ENCODE assay signal across 1 cellular context in the genomic region with DNA sequence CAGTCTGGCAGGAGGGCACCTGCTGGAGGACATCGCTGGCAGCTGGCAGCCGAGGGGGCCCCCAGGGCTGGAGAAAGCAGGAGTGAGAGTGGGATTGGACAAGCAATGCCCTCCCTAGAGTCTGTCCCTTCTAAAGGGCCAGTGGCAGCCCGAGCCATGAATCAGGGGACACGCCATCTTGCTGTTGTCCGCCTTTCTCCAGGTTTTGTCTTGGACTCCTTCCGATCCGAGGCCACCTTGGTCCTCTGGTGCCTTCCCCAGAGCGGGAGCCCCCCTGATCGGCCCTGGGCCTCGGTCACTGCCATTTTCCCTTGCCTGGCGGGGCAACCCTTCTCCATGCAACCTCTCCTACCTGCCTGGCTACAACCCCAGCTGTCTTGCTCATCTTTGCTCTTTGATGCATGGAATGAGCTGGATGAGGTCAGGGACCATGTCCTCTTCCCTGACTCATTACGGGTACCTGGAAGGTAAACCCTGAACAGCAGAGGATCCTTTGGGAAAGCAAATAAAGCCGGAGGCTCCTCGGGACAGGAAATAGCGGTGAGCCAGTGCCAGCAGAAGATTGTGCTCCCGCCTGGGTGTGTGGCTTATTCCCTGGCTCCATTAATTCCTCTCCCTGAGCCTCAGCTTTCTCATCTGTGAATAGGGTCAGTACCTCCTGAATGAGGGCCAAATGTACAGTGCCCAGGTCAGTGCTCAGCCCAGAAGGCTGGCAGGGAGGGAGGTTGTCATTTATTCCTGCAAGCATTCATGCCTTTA.
TF ChIP-seq lines count a peak whose summit lies in the region.

No MANE protein-coding gene starts in this region.

TF ChIP-seq in SK-N-SH, 30 proteins besides CTCF, POLR2A, EP300 and RAD21 (continued from another document):
- no peak for TF ChIP-seq REST (IDR thresholded peaks at IDR 0.05; ENCODE audit: low read depth, low read length)
- no peak for TF ChIP-seq TAF1 (IDR thresholded peaks at IDR 0.05; ENCODE audit: borderline replicate concordance, low read depth, low read length)
- no peak for TF ChIP-seq SMC3 (IDR thresholded peaks at IDR 0.05; ENCODE audit: low read depth, low read length)
- TF ChIP-seq TCF12 (IDR thresholded peaks at IDR 0.05) = no peak
- TF ChIP-seq, protein P1, sequence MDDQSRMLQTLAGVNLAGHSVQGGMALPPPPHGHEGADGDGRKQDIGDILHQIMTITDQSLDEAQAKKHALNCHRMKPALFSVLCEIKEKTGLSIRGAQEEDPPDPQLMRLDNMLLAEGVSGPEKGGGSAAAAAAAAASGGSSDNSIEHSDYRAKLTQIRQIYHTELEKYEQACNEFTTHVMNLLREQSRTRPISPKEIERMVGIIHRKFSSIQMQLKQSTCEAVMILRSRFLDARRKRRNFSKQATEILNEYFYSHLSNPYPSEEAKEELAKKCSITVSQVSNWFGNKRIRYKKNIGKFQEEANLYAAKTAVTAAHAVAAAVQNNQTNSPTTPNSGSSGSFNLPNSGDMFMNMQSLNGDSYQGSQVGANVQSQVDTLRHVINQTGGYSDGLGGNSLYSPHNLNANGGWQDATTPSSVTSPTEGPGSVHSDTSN (IDR thresholded peaks at IDR 0.05) = no peak
- TF ChIP-seq, protein P2, sequence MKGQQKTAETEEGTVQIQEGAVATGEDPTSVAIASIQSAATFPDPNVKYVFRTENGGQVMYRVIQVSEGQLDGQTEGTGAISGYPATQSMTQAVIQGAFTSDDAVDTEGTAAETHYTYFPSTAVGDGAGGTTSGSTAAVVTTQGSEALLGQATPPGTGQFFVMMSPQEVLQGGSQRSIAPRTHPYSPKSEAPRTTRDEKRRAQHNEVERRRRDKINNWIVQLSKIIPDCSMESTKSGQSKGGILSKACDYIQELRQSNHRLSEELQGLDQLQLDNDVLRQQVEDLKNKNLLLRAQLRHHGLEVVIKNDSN (IDR thresholded peaks at IDR 0.05; ENCODE audit: borderline replicate concordance, low read depth) = no peak
- TF ChIP-seq RXRA (IDR thresholded peaks at IDR 0.05; ENCODE audit: borderline replicate concordance, low read depth) = no peak
- no peak for TF ChIP-seq RFX5 (IDR thresholded peaks at IDR 0.05; ENCODE audit: low read length)
- TF ChIP-seq TEAD4 (IDR thresholded peaks at IDR 0.05; ENCODE audit: borderline replicate concordance, insufficient read depth) = no peak
- no peak for TF ChIP-seq YY1 (IDR thresholded peaks at IDR 0.05; ENCODE audit: low read depth)
- no peak for TF ChIP-seq JUND (IDR thresholded peaks at IDR 0.05)
- no peak for TF ChIP-seq ELF1 (IDR thresholded peaks at IDR 0.05)
- TF ChIP-seq MEF2A (IDR thresholded peaks at IDR 0.05; ENCODE audit: borderline replicate concordance, low read depth) = no peak
- no peak for TF ChIP-seq RCOR1 (IDR thresholded peaks at IDR 0.05; ENCODE audit: low read length)
- TF ChIP-seq EZH2phosphoT487 (IDR thresholded peaks at IDR 0.05; ENCODE audit: borderline replicate concordance, low read depth) = no peak
- TF ChIP-seq NRF1 (IDR thresholded peaks at IDR 0.05; ENCODE audit: low read depth, low read length) = no peak
- TF ChIP-seq FOXM1 (IDR thresholded peaks at IDR 0.05; ENCODE audit: low read depth) = no peak
- no peak for TF ChIP-seq FOXJ3 (CRISPR knock-in tag; IDR thresholded peaks at IDR 0.05)
